12 cellular contexts compared by ENCODE assay signal in genomic region chr1:174976436-174977107, GRCh38. TPM values are rescaled to one million over a fixed set of nuclear protein-coding genes. Genes with fewer than 3 reads are reported as not detected.
DNase-seq lines count a peak whose midpoint lies in the region; ATAC-seq and TF ChIP-seq lines count a peak whose summit lies in the region.
"Had no signal": no experiment of that assay in that cellular context is flagged by ENCODE, and none has a peak within 500 bp of the region (broad histone marks: within the 10 kb centered on the region; RNA-seq: fewer than 3 reads in every experiment).

No MANE protein-coding gene starts in this region.

- POLR2A ChIA-PET in MCF 10A (lab: Yijun Ruan, JAX) = interaction anchor here (0.5 to 7.1 kb wide), 15 partner anchors 10 to 207 kb away, joined by 3 to 69 read pairs (median 5); partner anchors contain the start of genes CACYBP and MRPS14
- POLR2A ChIA-PET in activated CD4-positive, alpha-beta memory T cell treated with anti-CD3 and anti-CD28 coated beads for 36 hours (lab: Charles Lee) = interaction anchor here (1.1 to 1.3 kb wide), 3 partner anchors 8 to 53 kb away, joined by 3 to 6 read pairs (median 4); partner anchors contain the start of gene CACYBP

- no peaks in the 10 kb centered on the region for H3K9me3 ChIP-seq in breast epithelium
- H3K9me3 ChIP-seq: BLaER1 treated with 17β-estradiol and CSF1 and Interleukin-3, amounts not matched to agents 10 nM and 100 nM; heart right ventricle had no signal

- peak; percentile 83 for DNase-seq in MCF 10A (ENCODE audit: unreplicated experiment)
- no peak for DNase-seq in breast epithelium (ENCODE audit: low spot score in 2 of 2)
- DNase-seq in activated CD4-positive, alpha-beta memory T cell treated with anti-CD3 and anti-CD28 coated beads for 36 hours = peak; percentile 27
- DNase-seq in foreskin keratinocyte = peak; percentile 59 to 72
- no peak for DNase-seq in type B pancreatic cell (ENCODE audit: extremely low spot score, unreplicated experiment)
- DNase-seq in activated CD4-positive, alpha-beta T cell treated with anti-CD3 and anti-CD28 coated beads, Interleukin-2, amount 50 U/mL, for 48 hours = no peak
- DNase-seq in Kasumi-1 (lab: John Stamatoyannopoulos, UW) = no peak
- DNase-seq: heart right ventricle, naive B cell, NCI-H446 had no signal

- peaks cover 15% of the 10 kb centered on the region for H3K4me1 Mint-ChIP-seq in MCF 10A (ENCODE audit: insufficient read depth, unreplicated experiment)
- peaks cover 51% of the 10 kb centered on the region for H3K4me1 Mint-ChIP-seq in activated CD4-positive, alpha-beta memory T cell treated with anti-CD3 and anti-CD28 coated beads for 36 hours (ENCODE audit: low read depth)
- H3K4me1 Mint-ChIP-seq in type B pancreatic cell (ENCODE audit: unreplicated experiment) = peaks cover under 1% of the 10 kb centered on the region

- H3K27me3 Mint-ChIP-seq in MCF 10A (ENCODE audit: insufficient read depth, unreplicated experiment) (no peaks in the 10 kb centered on the region), type B pancreatic cell (no peaks in the 10 kb centered on the region)
- no peaks in the 10 kb centered on the region for H3K27me3 Mint-ChIP-seq in activated CD4-positive, alpha-beta memory T cell treated with anti-CD3 and anti-CD28 coated beads for 36 hours
- H3K27me3 Mint-ChIP-seq: naive B cell had no signal

- intact Hi-C loops in MCF 10A (cut with micrococcal nuclease) = no loop called here
- intact Hi-C loops in breast epithelium (cut with DNase I; ENCODE audit: low total_unique reads) = no loop called here
- intact Hi-C loops in activated CD4-positive, alpha-beta memory T cell treated with anti-CD3 and anti-CD28 coated beads for 36 hours (cut with micrococcal nuclease) = loop anchor here (1.0 kb wide), 1 partner anchor 8 kb away; no protein-coding TSS in a partner anchor

- CTCF ChIA-PET in MCF 10A (lab: Yijun Ruan, JAX) = interaction anchor here (0.6 to 4.0 kb wide), 16 partner anchors 7 to 714 kb away, joined by 3 to 27 read pairs (median 4); partner anchors contain the start of gene CACYBP
- CTCF ChIA-PET in activated CD4-positive, alpha-beta memory T cell treated with anti-CD3 and anti-CD28 coated beads for 36 hours (lab: Charles Lee) = interaction anchor here (0.6 to 2.3 kb wide), 7 partner anchors 9 to 717 kb away, joined by 3 to 12 read pairs (median 3); partner anchors contain the start of gene CACYBP

- H3K4me1 ChIP-seq in breast epithelium (peaks cover 0 to under 1% of the 10 kb centered on the region in 2 donors), foreskin keratinocyte (peaks cover 24% of the 10 kb centered on the region)

- H3K27ac ChIP-seq in breast epithelium = peak overlapping the region in 1 of 2 donors; percentile 2
- peak overlapping the region; percentile 19 for H3K27ac ChIP-seq in foreskin keratinocyte
- H3K27ac ChIP-seq: BLaER1 treated with 17β-estradiol and CSF1 and Interleukin-3, amounts not matched to agents 10 nM and 100 nM had no signal

- no peak for TF ChIP-seq POLR2A in breast epithelium (IDR thresholded peaks at IDR 0.05)

- TF ChIP-seq CTCF in MCF 10A (IDR thresholded peaks at IDR 0.05; ENCODE audit: unreplicated experiment) (no peak), breast epithelium (IDR thresholded peaks at IDR 0.05) (no peak), foreskin keratinocyte (conservative IDR thresholded peaks at IDR 0.05) (no peak), type B pancreatic cell (conservative IDR thresholded peaks at IDR 0.05) (no peak)

- no peak overlapping the region for H3K4me3 ChIP-seq in breast epithelium
- H3K4me3 ChIP-seq: BLaER1 treated with 17β-estradiol and CSF1 and Interleukin-3, amounts not matched to agents 10 nM and 100 nM; heart right ventricle had no signal

- peak; percentile 95 for ATAC-seq in foreskin keratinocyte
- no peak for ATAC-seq in GM18867 (IDR thresholded peaks at IDR 0.05; ENCODE audit: unreplicated experiment)

- H3K27ac Mint-ChIP-seq in MCF 10A (ENCODE audit: low read depth, unreplicated experiment) (no peak overlapping the region), type B pancreatic cell (peak overlapping the region; percentile 45)
- peak overlapping the region; percentile 58 for H3K27ac Mint-ChIP-seq in activated CD4-positive, alpha-beta memory T cell treated with anti-CD3 and anti-CD28 coated beads for 36 hours

- BruUV-seq in MCF 10A (replicated peaks; lab: Mats Ljungman, UMichigan) = no TSS peak

- H3K27me3 ChIP-seq in breast epithelium (no peaks in the 10 kb centered on the region), foreskin keratinocyte (no peaks in the 10 kb centered on the region)
- H3K27me3 ChIP-seq: BLaER1 treated with 17β-estradiol and CSF1 and Interleukin-3, amounts not matched to agents 10 nM and 100 nM; heart right ventricle had no signal

- H3K36me3 Mint-ChIP-seq in MCF 10A (ENCODE audit: insufficient read depth, unreplicated experiment) (no peaks in the 10 kb centered on the region), type B pancreatic cell (peaks cover 20% of the 10 kb centered on the region)
- H3K36me3 Mint-ChIP-seq in activated CD4-positive, alpha-beta memory T cell treated with anti-CD3 and anti-CD28 coated beads for 36 hours = peaks cover 32% of the 10 kb centered on the region

- H3K9me3 Mint-ChIP-seq in MCF 10A (ENCODE audit: unreplicated experiment) (no peaks in the 10 kb centered on the region), type B pancreatic cell (no peaks in the 10 kb centered on the region)
- no peaks in the 10 kb centered on the region for H3K9me3 Mint-ChIP-seq in activated CD4-positive, alpha-beta memory T cell treated with anti-CD3 and anti-CD28 coated beads for 36 hours
- H3K9me3 Mint-ChIP-seq: naive B cell had no signal

- H3K4me3 Mint-ChIP-seq in MCF 10A (ENCODE audit: unreplicated experiment) (no peak overlapping the region), type B pancreatic cell (no peak overlapping the region)
- no peak overlapping the region for H3K4me3 Mint-ChIP-seq in activated CD4-positive, alpha-beta memory T cell treated with anti-CD3 and anti-CD28 coated beads for 36 hours
- H3K4me3 Mint-ChIP-seq: naive B cell had no signal

- no peaks in the 10 kb centered on the region for H3K36me3 ChIP-seq in breast epithelium

RNA-seq across cellular contexts. Expression of gene CACYBP, which starts 23.2 kb away (rescaled TPM):
- total RNA-seq in MCF 10A (2022) = 169 and 205 TPM in 2 replicates
- 100 to 1,000 TPM in 1 of 3 donors, 10 to 100 TPM in 2; 68.2 to 129 (median 72.8) TPM for total RNA-seq in breast epithelium
- 100 to 1,000 TPM; 399 to 409 TPM for total RNA-seq in activated CD4-positive, alpha-beta memory T cell treated with anti-CD3 and anti-CD28 coated beads for 36 hours
- total RNA-seq in foreskin keratinocyte = 116 and 154 TPM in 2 replicates
- polyA plus RNA-seq in foreskin keratinocyte = 126 and 164 TPM in 2 replicates
- 117 and 124 TPM in 2 replicates for total RNA-seq in type B pancreatic cell (ENCODE audit: low replicate concordance)

RNA-seq across cellular contexts. Expression of gene MRPS14, which starts 46.7 kb away (rescaled TPM):
- total RNA-seq in MCF 10A (2022) (36.3 and 40.6 TPM in 2 replicates), breast epithelium (10 to 100 TPM; 22.9 to 38.5 (median 28.5) TPM), foreskin keratinocyte (26.1 and 28.5 TPM in 2 replicates), type B pancreatic cell (ENCODE audit: low replicate concordance) (32.0 and 35.7 TPM in 2 replicates)
- total RNA-seq in activated CD4-positive, alpha-beta memory T cell treated with anti-CD3 and anti-CD28 coated beads for 36 hours = 10 to 100 TPM; 44.7 to 47.6 TPM
- polyA plus RNA-seq in foreskin keratinocyte = 37.6 and 42.0 TPM in 2 replicates

Comparison
In these comparisons a context has a peak if more than half of its experiments do, and no peak if none do; other contexts are left out.
1. DNase-seq: peak in MCF 10A (single experiment), activated CD4-positive, alpha-beta memory T cell treated with anti-CD3 and anti-CD28 coated beads for 36 hours (single experiment) and foreskin keratinocyte (2 of 2); none in breast epithelium (0 of 2), type B pancreatic cell (single experiment), activated CD4-positive, alpha-beta T cell treated with anti-CD3 and anti-CD28 coated beads, Interleukin-2, amount 50 U/mL, for 48 hours (0 of 2) and Kasumi-1 (0 of 2).